13 cellular contexts compared by ENCODE assay signal in the genomic region with DNA sequence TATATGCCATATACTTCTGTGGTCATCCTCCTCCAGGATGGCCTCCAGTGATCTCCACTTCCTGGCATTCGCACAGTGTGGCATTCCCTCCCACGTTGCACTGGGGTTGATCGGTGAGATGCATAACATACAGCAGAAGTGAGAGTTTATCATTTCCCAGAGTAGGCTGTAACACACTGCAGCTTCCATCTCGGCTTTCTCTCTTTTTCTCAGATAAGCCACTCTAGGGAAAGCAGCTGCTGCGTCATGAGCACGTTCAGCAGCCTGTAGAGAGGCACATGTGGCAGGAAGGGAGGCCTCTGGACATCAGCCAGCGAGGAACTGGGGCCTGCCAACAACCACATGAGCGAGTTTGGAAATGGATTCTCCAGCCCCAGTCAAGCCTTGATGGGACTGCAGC.
DNase-seq lines count a peak whose midpoint lies in the region; ATAC-seq, FAIRE-seq and TF ChIP-seq lines count a peak whose summit lies in the region.
"Had no signal": no experiment of that assay in that cellular context is flagged by ENCODE, and none has a peak within 500 bp of the region (broad histone marks: within the 10 kb centered on the region; RNA-seq: fewer than 3 reads in every experiment).

No MANE protein-coding gene starts in this region.

- H3K36me3 ChIP-seq in hepatocyte (replicated peaks; ENCODE audit: insufficient read depth, low read depth) (no peaks in the 10 kb centered on the region), thoracic aorta (no peaks in the 10 kb centered on the region)

- peak overlapping the region; percentile 28 for H2AFZ ChIP-seq in hepatocyte

- H3K9me3 ChIP-seq in hepatocyte (ENCODE audit: low read depth) (no peaks in the 10 kb centered on the region), thoracic aorta (no peaks in the 10 kb centered on the region)

- no peaks in the 10 kb centered on the region for H4K20me1 ChIP-seq in hepatocyte (ENCODE audit: insufficient read depth, poor library complexity, severe bottlenecking)

- H3K4me3 ChIP-seq in hepatocyte (no peak overlapping the region), thoracic aorta (peak overlapping the region; percentile 22)
- H3K4me3 ChIP-seq: skin epidermis had no signal

- WGBS in hepatocyte (ENCODE audit: low lambda C conversion rate, missing lambda C conversion rate), result 42% methylated on average over 8 of the region's 8 CpGs

- no peak for TF ChIP-seq CTCF in hepatocyte (IDR thresholded peaks at IDR 0.05; ENCODE audit: poor library complexity)
- no peak for TF ChIP-seq CTCF in thoracic aorta (IDR thresholded peaks at IDR 0.05)

- H3K27ac ChIP-seq in hepatocyte (peak overlapping the region; percentile 54), thoracic aorta (no peak overlapping the region)
- H3K27ac ChIP-seq: skin epidermis had no signal

- H3K4me2 ChIP-seq in hepatocyte, result no peak overlapping the region

- H3K79me2 ChIP-seq in hepatocyte, result no peaks in the 10 kb centered on the region

- DNase-seq in NCI-H1092 treated with DMSO at 0.1 percent for 48 hours (lab: John Stamatoyannopoulos, UW), result peak; percentile 84
- DNase-seq in UCSD-AML1 (lab: John Stamatoyannopoulos, UW; ENCODE audit: unreplicated experiment), result peak; percentile 41
- peak; percentile 58 for DNase-seq in hepatocyte (ENCODE audit: low spot score)
- no peak for DNase-seq in thoracic aorta (ENCODE audit: low spot score)
- no peak for DNase-seq in HTR-8/SVneo (ENCODE audit: insufficient read length, low spot score)
- no peak for DNase-seq in activated T-cell treated with anti-CD3 and anti-CD28 coated beads, Interleukin-2, amount 50 U/mL, for 1 hour
- DNase-seq: activated naive CD4-positive, alpha-beta T cell treated with anti-CD3 and anti-CD28 coated beads, Interleukin-2, amount 50 U/mL, for 16 hours; Karpas-422; T-helper 2 cell had no signal

- H3K27me3 ChIP-seq in hepatocyte (no peaks in the 10 kb centered on the region), thoracic aorta (replicated peaks; ENCODE audit: insufficient read depth) (no peaks in the 10 kb centered on the region)

- ATAC-seq in thoracic aorta (ENCODE audit: insufficient number of reproducible peaks, low FRiP score, low read depth) (no peak), HG02885 (IDR thresholded peaks at IDR 0.05; ENCODE audit: poor library complexity, unreplicated experiment) (no peak), GM21390 (IDR thresholded peaks at IDR 0.05; ENCODE audit: unreplicated experiment) (no peak)

- no peaks in the 10 kb centered on the region for H3K9me2 ChIP-seq in hepatocyte (replicated peaks; ENCODE audit: insufficient read depth)

- H3K4me1 ChIP-seq in hepatocyte (ENCODE audit: insufficient read depth) (peaks cover 10% of the 10 kb centered on the region), thoracic aorta (ENCODE audit: control insufficient read depth in 1 of 2, low read depth in 2 of 2) (no peaks in the 10 kb centered on the region)

- FAIRE-seq in HTR-8/SVneo (lab: Jason Lieb, UNC), result no peak
- FAIRE-seq: GM12892 had no signal

Comparison
In these comparisons a context has a peak if more than half of its experiments do, and no peak if none do; other contexts are left out.
1. DNase-seq: peak in NCI-H1092 treated with DMSO at 0.1 percent for 48 hours (single experiment), UCSD-AML1 (single experiment) and hepatocyte (single experiment); none in thoracic aorta (single experiment), HTR-8/SVneo (single experiment) and activated T-cell treated with anti-CD3 and anti-CD28 coated beads, Interleukin-2, amount 50 U/mL, for 1 hour (single experiment).